In the genomic region with DNA sequence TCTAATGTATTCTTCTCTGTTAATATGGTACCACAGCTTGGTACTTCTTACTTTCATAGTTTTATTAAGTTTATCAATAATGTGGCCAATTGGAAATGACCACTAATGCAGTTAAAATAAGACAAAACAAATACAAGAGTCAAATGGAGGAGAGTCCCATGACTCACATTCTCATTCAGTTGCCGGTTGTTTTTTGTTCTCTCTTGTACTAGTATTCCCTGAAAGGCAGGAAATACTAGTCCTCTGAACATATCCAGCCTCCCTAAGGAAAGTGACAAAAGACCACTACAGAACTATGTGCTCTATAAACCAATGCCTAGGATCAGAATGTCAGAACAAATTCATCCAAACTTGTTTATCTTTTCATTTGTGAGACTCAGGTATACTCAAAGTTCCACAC, we compare ENCODE assay signal across 22 cellular contexts.
A peak's percentile ranks its signal among the peaks of the same experiment; 100 is the strongest.
DNase-seq lines count a peak whose midpoint lies in the region; ATAC-seq, FAIRE-seq and TF ChIP-seq lines count a peak whose summit lies in the region.
"Had no signal": no experiment of that assay in that cellular context is flagged by ENCODE, and none has a peak within 500 bp of the region (broad histone marks: within the 10 kb centered on the region; RNA-seq: fewer than 3 reads in every experiment).

No MANE protein-coding gene starts in this region.

- BruUV-seq in endothelial cell of umbilical vein (replicated peaks; lab: Mats Ljungman, UMichigan) = no TSS peak

- H3K27me3 ChIP-seq in brain microvascular endothelial cell (replicated peaks) = no peaks in the 10 kb centered on the region
- H3K27me3 ChIP-seq in endothelial cell of umbilical vein (ENCODE audit: control insufficient read depth in 2 of 2, insufficient read depth in 2 of 2, low read length in 2 of 2) = no peaks in the 10 kb centered on the region
- H3K27me3 ChIP-seq in smooth muscle cell (ENCODE audit: low read depth) = no peaks in the 10 kb centered on the region
- no peaks in the 10 kb centered on the region for H3K27me3 ChIP-seq in gastroesophageal sphincter

- TF ChIP-seq EP300 in gastroesophageal sphincter (IDR thresholded peaks at IDR 0.05) = no peak

- CTCF ChIA-PET in endothelial cell of umbilical vein (lab: Charles Lee) = interaction anchor here (1.4 kb wide), 2 partner anchors 26 to 170 kb away, joined by 3 to 7 read pairs; no protein-coding TSS in a partner anchor

- H2AFZ ChIP-seq in endothelial cell of umbilical vein (ENCODE audit: low read depth, low read length) = peak overlapping the region; percentile 73
- H2AFZ ChIP-seq in smooth muscle cell (ENCODE audit: low read depth) = no peak overlapping the region
- H2AFZ ChIP-seq: GM23338 had no signal

- H3K9ac ChIP-seq in endothelial cell of umbilical vein (replicated peaks; ENCODE audit: extremely low read depth, insufficient read depth, low read length) (peak overlapping the region; percentile 91), smooth muscle cell (ENCODE audit: low read depth) (no peak overlapping the region)

- H3K4me3 ChIP-seq in brain microvascular endothelial cell (ENCODE audit: low read depth, low read length) (no peak overlapping the region), endothelial cell of umbilical vein (replicated peaks in 1 of 3; ENCODE audit: insufficient read depth in 1 of 3, low read depth in 1 of 3, low read length in 3 of 3) (peak overlapping the region in 1 of 3 experiments; percentile 45), smooth muscle cell (no peak overlapping the region), lower leg skin (ENCODE audit: low read depth, poor library complexity, severe bottlenecking) (no peak overlapping the region), gastroesophageal sphincter (no peak overlapping the region)
- H3K4me3 ChIP-seq: GM23338, K562 had no signal

- no peak for TF ChIP-seq CTCF in brain microvascular endothelial cell (IDR thresholded peaks at IDR 0.05; ENCODE audit: low read depth, low read length, missing control alignments)
- no peak for TF ChIP-seq CTCF in endothelial cell of umbilical vein (IDR thresholded peaks at IDR 0.05; ENCODE audit: extremely low read depth in 1 of 2, insufficient read depth in 1 of 2, low read depth in 1 of 2, low read length in 2 of 2)
- TF ChIP-seq CTCF in smooth muscle cell (IDR thresholded peaks at IDR 0.05; ENCODE audit: borderline replicate concordance, insufficient read depth, poor library complexity, severe bottlenecking) = no peak
- no peak for TF ChIP-seq CTCF in lower leg skin (IDR thresholded peaks at IDR 0.05)
- no peak for TF ChIP-seq CTCF in gastroesophageal sphincter (IDR thresholded peaks at IDR 0.05)

- peak overlapping the region; percentile 96 for H3K4me2 ChIP-seq in endothelial cell of umbilical vein (ENCODE audit: insufficient read depth, low read length)
- H3K4me2 ChIP-seq in smooth muscle cell = no peak overlapping the region
- H3K4me2 ChIP-seq: GM23338 had no signal

- H3K9me3 ChIP-seq in endothelial cell of umbilical vein (replicated peaks; ENCODE audit: control insufficient read depth, insufficient read depth, low read length) = no peaks in the 10 kb centered on the region
- no peaks in the 10 kb centered on the region for H3K9me3 ChIP-seq in smooth muscle cell (replicated peaks; ENCODE audit: low read depth)
- peaks cover 0 to 6% (median 0%) of the 10 kb centered on the region in 3 donors for H3K9me3 ChIP-seq in gastroesophageal sphincter

- DNase-seq in brain microvascular endothelial cell = peak; percentile 35
- DNase-seq in endothelial cell of umbilical vein (ENCODE audit: low read depth, low spot score) = peak; percentile 72
- peak; percentile 10 for DNase-seq in iris pigment epithelial cell (ENCODE audit: low read depth)
- no peak for DNase-seq in smooth muscle cell (lab: John Stamatoyannopoulos, UW; ENCODE audit: unreplicated experiment)
- no peak for DNase-seq in cardiac septum (ENCODE audit: low spot score)
- no peak for DNase-seq in lower leg skin (ENCODE audit: low spot score in 2 of 2)
- DNase-seq: CD8-positive, alpha-beta T cell; H9; Kasumi-1; MV-4-11; NCI-H1105; NCI-H1436 treated with DMSO at 0.1 percent for 48 hours; NCI-H187 treated with DMSO at 0.1 percent for 48 hours; NCI-H524; NCI-H748 treated with DMSO at 0.1 percent for 48 hours had no signal

- FAIRE-seq in endothelial cell of umbilical vein (lab: Jason Lieb, UNC) = peak; percentile 80
- FAIRE-seq: GM18507, HTR-8/SVneo, K562 had no signal

- intact Hi-C loops in endothelial cell of umbilical vein (cut with micrococcal nuclease) (loop anchor here (1.0 kb wide), 1 partner anchor 27 kb away; no protein-coding TSS in a partner anchor), cardiac septum (cut with DNase I) (no loop called here), lower leg skin (cut with DNase I; ENCODE audit: low total_unique reads) (no loop called here)

- 74% methylated on average over 1 of the region's 1 CpG for WGBS in smooth muscle cell (ENCODE audit: low lambda C conversion rate)
- whole genome bisulfite sequencing in lower leg skin, 2 donors = 58 to 67% methylated on average over 1 of the region's 1 CpG
- WGBS in gastroesophageal sphincter (ENCODE audit: low coverage in 1 of 2), 2 donors = 68 to 75% methylated on average over 1 of the region's 1 CpG

- ATAC-seq in gastroesophageal sphincter = no peak
- ATAC-seq: CD8-positive, alpha-beta T cell; GM23338; K562; SK-N-SH treated with all-trans-retinoic acid at 6 μM for 48 hours had no signal

- in situ Hi-C loops in brain microvascular endothelial cell (cut with HindIII; ENCODE audit: low pct_ligation_motif_present, low sequenced_read_pairs) = no loop called here

- peak overlapping the region; percentile 50 for H3K27ac ChIP-seq in brain microvascular endothelial cell
- peak overlapping the region; percentile 100 for H3K27ac ChIP-seq in endothelial cell of umbilical vein (ENCODE audit: insufficient read depth, low read depth, low read length)
- H3K27ac ChIP-seq in smooth muscle cell (ENCODE audit: low read depth) = peak overlapping the region; percentile 16
- H3K27ac ChIP-seq in gastroesophageal sphincter = no peak overlapping the region
- H3K27ac ChIP-seq: C4-2B had no signal

- H3K36me3 ChIP-seq in brain microvascular endothelial cell (replicated peaks) = no peaks in the 10 kb centered on the region
- H3K36me3 ChIP-seq in endothelial cell of umbilical vein (ENCODE audit: control insufficient read depth in 2 of 2, extremely low read depth in 1 of 2, insufficient read depth in 2 of 2, low read length in 2 of 2) = no peaks in the 10 kb centered on the region
- no peaks in the 10 kb centered on the region for H3K36me3 ChIP-seq in smooth muscle cell (ENCODE audit: low read depth)
- no peaks in the 10 kb centered on the region for H3K36me3 ChIP-seq in gastroesophageal sphincter

- POLR2A ChIA-PET in endothelial cell of umbilical vein (lab: Charles Lee) = no interaction called here

- TF ChIP-seq POLR2A in endothelial cell of umbilical vein (IDR thresholded peaks at IDR 0.05; ENCODE audit: low read depth, low read length) (no peak), lower leg skin (IDR thresholded peaks at IDR 0.05) (no peak), gastroesophageal sphincter (IDR thresholded peaks at IDR 0.05) (no peak)

- no peaks in the 10 kb centered on the region for H3K79me2 ChIP-seq in endothelial cell of umbilical vein (ENCODE audit: control insufficient read depth, insufficient read depth, low read length)
- H3K79me2 ChIP-seq in smooth muscle cell (ENCODE audit: low read depth) = no peaks in the 10 kb centered on the region

- H3F3A ChIP-seq in smooth muscle cell (ENCODE audit: low read depth) = no peaks in the 10 kb centered on the region

- H3K4me1 ChIP-seq in endothelial cell of umbilical vein (ENCODE audit: control insufficient read depth, extremely low read depth, insufficient read depth, low read length) = peaks cover 20% of the 10 kb centered on the region
- H3K4me1 ChIP-seq in smooth muscle cell (ENCODE audit: low read depth) = no peaks in the 10 kb centered on the region
- no peaks in the 10 kb centered on the region for H3K4me1 ChIP-seq in gastroesophageal sphincter

- H4K20me1 ChIP-seq in endothelial cell of umbilical vein (replicated peaks; ENCODE audit: control insufficient read depth, extremely low read depth, insufficient read depth, low read length) (no peaks in the 10 kb centered on the region), smooth muscle cell (ENCODE audit: low read depth) (no peaks in the 10 kb centered on the region)

- H3K9me1 ChIP-seq in endothelial cell of umbilical vein (replicated peaks; ENCODE audit: control insufficient read depth, extremely low read depth, insufficient read depth, low read length) = no peaks in the 10 kb centered on the region

- dilution Hi-C loops in endothelial cell of umbilical vein (cut with MboI; ENCODE audit: extremely low pct_ligation_motif_present, low sequenced_read_pairs) = no loop called here

TF ChIP-seq in endothelial cell of umbilical vein, 7 proteins besides CTCF, POLR2A, EP300 and RAD21:
- TF ChIP-seq, protein P1, sequence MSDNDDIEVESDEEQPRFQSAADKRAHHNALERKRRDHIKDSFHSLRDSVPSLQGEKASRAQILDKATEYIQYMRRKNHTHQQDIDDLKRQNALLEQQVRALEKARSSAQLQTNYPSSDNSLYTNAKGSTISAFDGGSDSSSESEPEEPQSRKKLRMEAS (IDR thresholded peaks at IDR 0.05; ENCODE audit: insufficient read depth, insufficient read length) = no peak
- peak; percentile 59 for TF ChIP-seq POLR2AphosphoS5 (IDR thresholded peaks at IDR 0.05; ENCODE audit: insufficient read depth, low read depth, low read length)
- peak; percentile 43 for TF ChIP-seq GATA2 (IDR thresholded peaks at IDR 0.05; ENCODE audit: insufficient read depth, insufficient read length, low read depth, low read length)
- no peak for TF ChIP-seq MYC (IDR thresholded peaks at IDR 0.05; ENCODE audit: low read depth, low read length)
- TF ChIP-seq JUN (IDR thresholded peaks at IDR 0.05; ENCODE audit: borderline replicate concordance, insufficient read depth, insufficient read length, low read depth) = peak; percentile 62
- no peak for TF ChIP-seq EZH2 (IDR thresholded peaks at IDR 0.05; ENCODE audit: borderline replicate concordance, low read depth, low read length, severe bottlenecking)
- peak; percentile 68 for TF ChIP-seq FOS (IDR thresholded peaks at IDR 0.05; ENCODE audit: borderline replicate concordance, insufficient read depth, low read length)
TF ChIP-seq in endothelial cell of umbilical vein: peak in this region for 4.

Comparison
In these comparisons a context has a peak if more than half of its experiments do, and no peak if none do; other contexts are left out.
1. DNase-seq: peak in brain microvascular endothelial cell (single experiment), endothelial cell of umbilical vein (single experiment) and iris pigment epithelial cell (single experiment); none in smooth muscle cell (single experiment), cardiac septum (single experiment) and lower leg skin (0 of 2).
2. H3K27ac ChIP-seq: peak in brain microvascular endothelial cell (single experiment), endothelial cell of umbilical vein (single experiment) and smooth muscle cell (single experiment); none in gastroesophageal sphincter (0 of 4).